Comparison of ENCODE assay signal across 8 cellular contexts in genomic region chr11:121416909-121417567, GRCh38.
DNase-seq lines count a peak whose midpoint lies in the region; ATAC-seq and FAIRE-seq lines count a peak whose summit lies in the region.

No MANE protein-coding gene starts in this region.

- FAIRE-seq in GM18507 (lab: Jason Lieb, UNC): peak; percentile 94

- H3K27ac ChIP-seq in angular gyrus (ENCODE audit: low read depth, low read length): peak overlapping the region; percentile 12

- peak; percentile 53 for ATAC-seq in HG03139 (IDR thresholded peaks at IDR 0.05; ENCODE audit: unreplicated experiment)

- DNase-seq in GM18507 (ENCODE audit: extremely low spot score, insufficient read length, low read depth) (peak; percentile 28), SIG-M5 (lab: John Stamatoyannopoulos, UW) (peak; percentile 91), iris pigment epithelial cell (ENCODE audit: low read depth) (peak; percentile 84), germinal center (ENCODE audit: low spot score) (no peak), middle frontal gyrus (ENCODE audit: extremely low spot score, low spot score) (no peak)
- peak; percentile 47 to 58 for DNase-seq in stimulated activated CD8-positive, alpha-beta memory T cell treated with anti-CD3 and anti-CD28 coated beads, Interleukin-15, amount 100 ng/mL, for 48 hours (ENCODE audit: low read depth in 2 of 2)

Comparison
In these comparisons a context has a peak if more than half of its experiments do, and no peak if none do; other contexts are left out.
1. DNase-seq: peak in GM18507 (single experiment), SIG-M5 (single experiment), iris pigment epithelial cell (single experiment) and stimulated activated CD8-positive, alpha-beta memory T cell treated with anti-CD3 and anti-CD28 coated beads, Interleukin-15, amount 100 ng/mL, for 48 hours (2 of 2); none in germinal center (single experiment) and middle frontal gyrus (single experiment).